25 cellular contexts compared by ENCODE assay signal in genomic region chr5:155954739-155955445, GRCh38.
DNase-seq lines count a peak whose midpoint lies in the region; ATAC-seq, FAIRE-seq and TF ChIP-seq lines count a peak whose summit lies in the region.
"Had no signal": no experiment of that assay in that cellular context is flagged by ENCODE, and none has a peak within 500 bp of the region (broad histone marks: within the 10 kb centered on the region; RNA-seq: fewer than 3 reads in every experiment).

No MANE protein-coding gene starts in this region.

- H3K14ac ChIP-seq in H1 (ENCODE audit: insufficient read length): no peak overlapping the region
- H3K14ac ChIP-seq in mesenchymal stem cell (ENCODE audit: low read length in 2 of 2): no peak overlapping the region

- H4K5ac ChIP-seq in H1 (ENCODE audit: insufficient read length, low read depth, low read length): no peak overlapping the region

- H3K27ac Mint-ChIP-seq in activated CD4-positive, alpha-beta memory T cell treated with anti-CD3 and anti-CD28 coated beads for 36 hours: no peak overlapping the region
- H3K27ac Mint-ChIP-seq: CD4-positive, CD25-positive, alpha-beta regulatory T cell; H9; IgD-negative memory B cell had no signal

- H3K23me2 ChIP-seq in H1 (ENCODE audit: low read depth, low read length): no peaks in the 10 kb centered on the region

- 73% methylated on average over 6 of the region's 6 CpGs for WGBS in GM23248 (ENCODE audit: low coverage in 1 of 2, low lambda C conversion rate in 2 of 2, missing lambda C conversion rate in 2 of 2), 2 experiments
- 91% methylated on average over 6 of the region's 6 CpGs; no CpG with 5 or more reads in 1 of the 2 experiments for WGBS in H1 (ENCODE audit: extremely low coverage in 1 of 2, insufficient coverage in 1 of 2, insufficient read length in 1 of 2, insufficient replicate concordance in 2 of 2, low coverage in 1 of 2, low lambda C conversion rate in 2 of 2, missing lambda C conversion rate in 1 of 2), 2 experiments
- 75% methylated on average over 4 of the region's 6 CpGs for WGBS in mesenchymal stem cell

- H3K9me2 ChIP-seq in GM23248 (ENCODE audit: insufficient read depth): no peaks in the 10 kb centered on the region

- TF ChIP-seq POLR2A in H1 (IDR thresholded peaks at IDR 0.05; ENCODE audit: control extremely low read depth in 1 of 2, low read depth in 2 of 2, low read length in 2 of 2): no peak

- DNase-seq in AG08395 (ENCODE audit: low spot score): peak; percentile 7
- peak; percentile 19 for DNase-seq in GM23248
- no peak for DNase-seq in H1 (ENCODE audit: low read depth in 1 of 2, low spot score in 2 of 2)
- DNase-seq in mesenchymal stem cell: no peak
- no peak for DNase-seq in NOMO-1 (lab: John Stamatoyannopoulos, UW; ENCODE audit: unreplicated experiment in 2 of 2)
- no peak for DNase-seq in activated CD4-positive, alpha-beta memory T cell treated with anti-CD3 and anti-CD28 coated beads for 36 hours
- DNase-seq in COR-L47 (lab: John Stamatoyannopoulos, UW): no peak
- DNase-seq: BE2C; CD4-positive, CD25-positive, alpha-beta regulatory T cell; DMS153; EL; H9; Karpas-422; MM.1S; NCI-H1105; NCI-H2081; NCI-H2171 treated with DMSO at 0.1 percent for 48 hours; NCI-H69; Peyer's patch; SW 1271 had no signal

- H3K4me1 ChIP-seq in GM23248 (ENCODE audit: insufficient read depth): peaks cover 10% of the 10 kb centered on the region
- H3K4me1 ChIP-seq in H1 (replicated peaks in 1 of 4; ENCODE audit: control insufficient read depth in 3 of 4, insufficient read depth in 4 of 4, low read length in 3 of 4): peaks cover 0 to 6% (median 3%) of the 10 kb centered on the region in 4 experiments; a peak in 1 of 7 replicates
- H3K4me1 ChIP-seq in mesenchymal stem cell (ENCODE audit: control insufficient read depth, insufficient read depth, low read depth, low read length): peaks cover 2% of the 10 kb centered on the region
- H3K4me1 ChIP-seq: BE2C had no signal

- H2BK12ac ChIP-seq in H1 (ENCODE audit: low read depth, low read length) (no peak overlapping the region), mesenchymal stem cell (ENCODE audit: low read length in 2 of 2) (no peak overlapping the region)

- no peaks in the 10 kb centered on the region for H3K79me1 ChIP-seq in H1 (ENCODE audit: low read depth, low read length)
- H3K79me1 ChIP-seq in mesenchymal stem cell (replicated peaks; ENCODE audit: low read length, poor library complexity, severe bottlenecking): no peaks in the 10 kb centered on the region

- H2BK15ac ChIP-seq in H1 (ENCODE audit: low read length) (no peak overlapping the region), mesenchymal stem cell (ENCODE audit: low read depth, poor library complexity, severe bottlenecking) (no peak overlapping the region)

- H3K4ac ChIP-seq in H1 (replicated peaks; ENCODE audit: insufficient read length, low read depth, low read length): no peak overlapping the region
- no peak overlapping the region for H3K4ac ChIP-seq in mesenchymal stem cell (ENCODE audit: low read depth in 1 of 2, low read length in 2 of 2)

- no peak overlapping the region for H3K56ac ChIP-seq in H1 (replicated peaks; ENCODE audit: insufficient read length, low read depth, low read length)

- H2BK5ac ChIP-seq in H1 (ENCODE audit: low read depth, low read length) (no peak overlapping the region), mesenchymal stem cell (ENCODE audit: low read depth, low read length, poor library complexity, severe bottlenecking) (peak overlapping the region; percentile 77)

- H4K8ac ChIP-seq in H1 (ENCODE audit: extremely low read depth, insufficient read depth, low read length) (no peak overlapping the region), mesenchymal stem cell (ENCODE audit: low read length) (no peak overlapping the region)

- CTCF ChIA-PET in H1 (lab: Charles Lee; ENCODE audit: partially characterized antibody): interaction anchor here (1.0 to 1.1 kb wide), 3 partner anchors 11 to 97 kb away, joined by 3 read pairs; no protein-coding TSS in a partner anchor
- CTCF ChIA-PET in activated CD4-positive, alpha-beta memory T cell treated with anti-CD3 and anti-CD28 coated beads for 36 hours (lab: Charles Lee): no interaction called here

- intact Hi-C loops in activated CD4-positive, alpha-beta memory T cell treated with anti-CD3 and anti-CD28 coated beads for 36 hours (cut with micrococcal nuclease): no loop called here

- no peak overlapping the region for H3K4me3 Mint-ChIP-seq in activated CD4-positive, alpha-beta memory T cell treated with anti-CD3 and anti-CD28 coated beads for 36 hours
- H3K4me3 Mint-ChIP-seq: CD4-positive, CD25-positive, alpha-beta regulatory T cell; H9; IgD-negative memory B cell had no signal

- ATAC-seq in HG03378 (IDR thresholded peaks at IDR 0.05; ENCODE audit: unreplicated experiment): no peak
- ATAC-seq: Right ventricle myocardium inferior had no signal

- H3K4me2 ChIP-seq in GM23248 (ENCODE audit: unreplicated experiment) (no peak overlapping the region), H1 (ENCODE audit: insufficient read depth in 1 of 2, low read depth in 2 of 2, low read length in 2 of 2) (no peak overlapping the region), mesenchymal stem cell (ENCODE audit: low read length, poor library complexity, severe bottlenecking) (no peak overlapping the region)

- no peak overlapping the region for H3K23ac ChIP-seq in H1 (ENCODE audit: insufficient read length)
- H3K23ac ChIP-seq in mesenchymal stem cell (ENCODE audit: low read length in 2 of 2): no peak overlapping the region

- no peak overlapping the region for H3K27ac ChIP-seq in GM23248
- no peak overlapping the region for H3K27ac ChIP-seq in H1 (ENCODE audit: low read depth, low read length)
- peak overlapping the region; percentile 94 for H3K27ac ChIP-seq in mesenchymal stem cell (ENCODE audit: low read length, poor library complexity, severe bottlenecking)
- H3K27ac ChIP-seq: HL-60, Peyer's patch had no signal

- FAIRE-seq in H1 (lab: Jason Lieb, UNC): no peak
- FAIRE-seq: A204.1 had no signal

- POLR2A ChIA-PET in H1 (lab: Charles Lee; ENCODE audit: partially characterized antibody): no interaction called here
- POLR2A ChIA-PET in activated CD4-positive, alpha-beta memory T cell treated with anti-CD3 and anti-CD28 coated beads for 36 hours (lab: Charles Lee): no interaction called here

- no peaks in the 10 kb centered on the region for H3K79me2 ChIP-seq in GM23248 (ENCODE audit: insufficient read depth)
- H3K79me2 ChIP-seq in H1 (ENCODE audit: control insufficient read depth in 1 of 2, insufficient read depth in 2 of 2, low read length in 2 of 2): no peaks in the 10 kb centered on the region

- no peak overlapping the region for H2AK5ac ChIP-seq in H1 (ENCODE audit: low read depth, low read length)
- H2AK5ac ChIP-seq in mesenchymal stem cell (ENCODE audit: low read length, severe bottlenecking): no peak overlapping the region

- H3K18ac ChIP-seq in H1 (ENCODE audit: extremely low read depth, low read length) (no peak overlapping the region), mesenchymal stem cell (ENCODE audit: low read depth in 1 of 2, low read length in 2 of 2) (no peak overlapping the region)

- no peaks in the 10 kb centered on the region for H3K4me1 Mint-ChIP-seq in activated CD4-positive, alpha-beta memory T cell treated with anti-CD3 and anti-CD28 coated beads for 36 hours (ENCODE audit: low read depth)
- H3K4me1 Mint-ChIP-seq: CD4-positive, CD25-positive, alpha-beta regulatory T cell; IgD-negative memory B cell had no signal

- TF ChIP-seq EP300 in H1 (IDR thresholded peaks at IDR 0.05; ENCODE audit: borderline replicate concordance in 1 of 2, low read depth in 2 of 2, low read length in 2 of 2): no peak

- H3K9me3 Mint-ChIP-seq in activated CD4-positive, alpha-beta memory T cell treated with anti-CD3 and anti-CD28 coated beads for 36 hours: no peaks in the 10 kb centered on the region
- H3K9me3 Mint-ChIP-seq: H9, IgD-negative memory B cell had no signal

- H2BK120ac ChIP-seq in H1 (replicated peaks; ENCODE audit: low read depth, low read length): no peak overlapping the region
- no peak overlapping the region for H2BK120ac ChIP-seq in mesenchymal stem cell (ENCODE audit: low read depth, low read length)

- H4K91ac ChIP-seq in H1 (replicated peaks; ENCODE audit: insufficient read length, low read length) (no peak overlapping the region), mesenchymal stem cell (ENCODE audit: low read length) (no peak overlapping the region)

- TF ChIP-seq RAD21 in H1 (IDR thresholded peaks at IDR 0.05 in 1 of 2, conservative IDR thresholded peaks at IDR 0.05 in 1 of 2; ENCODE audit: low read depth in 2 of 2, low read length in 2 of 2): no peak

- in situ Hi-C loops in GM23248 (cut with MboI): no loop called here

- H3K27me3 ChIP-seq in GM23248 (replicated peaks; ENCODE audit: insufficient read depth) (no peaks in the 10 kb centered on the region), H1 (replicated peaks in 1 of 4; ENCODE audit: control insufficient read depth in 3 of 4, extremely low read depth in 1 of 4, insufficient read depth in 3 of 4, low read length in 3 of 4) (peaks cover 0 to 1% (median 0%) of the 10 kb centered on the region in 4 experiments; a peak in 1 of 7 replicates), mesenchymal stem cell (ENCODE audit: control insufficient read depth in 1 of 2, insufficient read depth in 1 of 2, low read length in 2 of 2) (no peaks in the 10 kb centered on the region)
- H3K27me3 ChIP-seq: BE2C, Peyer's patch had no signal

- H3K9me3 ChIP-seq in GM23248 (ENCODE audit: low read depth): no peaks in the 10 kb centered on the region
- H3K9me3 ChIP-seq in H1 (ENCODE audit: insufficient read depth in 2 of 2, low read depth in 1 of 2, low read length in 1 of 2): no peaks in the 10 kb centered on the region
- H3K9me3 ChIP-seq in mesenchymal stem cell (ENCODE audit: control insufficient read depth, low read length): no peaks in the 10 kb centered on the region
- H3K9me3 ChIP-seq: BE2C, Peyer's patch had no signal

- H4K20me1 ChIP-seq in GM23248 (ENCODE audit: insufficient read depth): no peaks in the 10 kb centered on the region
- H4K20me1 ChIP-seq in H1 (replicated peaks in 1 of 2; ENCODE audit: control insufficient read depth in 1 of 2, insufficient read depth in 2 of 2, low read length in 2 of 2): no peaks in the 10 kb centered on the region

- H3K36me3 ChIP-seq in GM23248 (ENCODE audit: low read depth) (no peaks in the 10 kb centered on the region), H1 (ENCODE audit: control insufficient read depth in 2 of 4, insufficient read depth in 4 of 4, low read length in 3 of 4) (no peaks in the 10 kb centered on the region), mesenchymal stem cell (ENCODE audit: control insufficient read depth in 1 of 2, insufficient read depth in 2 of 2, low read depth in 1 of 2, low read length in 2 of 2) (no peaks in the 10 kb centered on the region)
- H3K36me3 ChIP-seq: BE2C, Peyer's patch had no signal

- TF ChIP-seq CTCF in H1 (IDR thresholded peaks at IDR 0.05; ENCODE audit: control extremely low read depth in 1 of 3, insufficient read depth in 1 of 3, low read depth in 1 of 3, low read length in 3 of 3): no peak

- H2AFZ ChIP-seq in GM23248 (no peak overlapping the region), H1 (ENCODE audit: low read length) (0 out of 2 replicates have a peak overlapping the region, but pooled peaks have one; percentile 61), mesenchymal stem cell (ENCODE audit: low read depth, low read length) (no peak overlapping the region)

- H3K27me3 Mint-ChIP-seq in activated CD4-positive, alpha-beta memory T cell treated with anti-CD3 and anti-CD28 coated beads for 36 hours: peaks cover 5% of the 10 kb centered on the region
- H3K27me3 Mint-ChIP-seq: CD4-positive, CD25-positive, alpha-beta regulatory T cell; IgD-negative memory B cell had no signal

- H2BK20ac ChIP-seq in H1 (ENCODE audit: low read length): no peak overlapping the region

- no peak overlapping the region for H3K4me3 ChIP-seq in GM23248
- no peak overlapping the region for H3K4me3 ChIP-seq in H1 (ENCODE audit: extremely low read depth in 1 of 4, insufficient read depth in 2 of 4, low read depth in 3 of 4, low read length in 4 of 4)
- H3K4me3 ChIP-seq in mesenchymal stem cell (ENCODE audit: insufficient read depth in 1 of 2, low read depth in 1 of 2, low read length in 2 of 2): no peak overlapping the region
- H3K4me3 ChIP-seq: Peyer's patch had no signal

- no peaks in the 10 kb centered on the region for H3K36me3 Mint-ChIP-seq in activated CD4-positive, alpha-beta memory T cell treated with anti-CD3 and anti-CD28 coated beads for 36 hours
- H3K36me3 Mint-ChIP-seq: CD4-positive, CD25-positive, alpha-beta regulatory T cell; IgD-negative memory B cell had no signal

- H3F3A ChIP-seq in GM23248 (ENCODE audit: insufficient read depth): peaks cover 5% of the 10 kb centered on the region; the same call in 1 of the 2 replicates

- no peak overlapping the region for H3K9ac ChIP-seq in GM23248
- H3K9ac ChIP-seq in H1 (replicated peaks in 1 of 4; ENCODE audit: extremely low read depth in 1 of 4, low read depth in 3 of 4, low read length in 3 of 4): no peak overlapping the region
- no peak overlapping the region for H3K9ac ChIP-seq in mesenchymal stem cell (ENCODE audit: low read length)

Comparison
In these comparisons a context has a peak if more than half of its experiments do, and no peak if none do; other contexts are left out.
1. DNase-seq: peak in AG08395 (single experiment) and GM23248 (single experiment); none in H1 (0 of 2), mesenchymal stem cell (single experiment), NOMO-1 (0 of 2), activated CD4-positive, alpha-beta memory T cell treated with anti-CD3 and anti-CD28 coated beads for 36 hours (single experiment) and COR-L47 (single experiment).